ENCODE assay signal across 1 cellular context in genomic region chr7:14125998-14126397, GRCh38.
TF ChIP-seq lines count a peak whose summit lies in the region.

No MANE protein-coding gene starts in this region.

TF ChIP-seq in H1, 55 proteins besides CTCF, POLR2A, EP300 and RAD21:
- TF ChIP-seq, protein P1, sequence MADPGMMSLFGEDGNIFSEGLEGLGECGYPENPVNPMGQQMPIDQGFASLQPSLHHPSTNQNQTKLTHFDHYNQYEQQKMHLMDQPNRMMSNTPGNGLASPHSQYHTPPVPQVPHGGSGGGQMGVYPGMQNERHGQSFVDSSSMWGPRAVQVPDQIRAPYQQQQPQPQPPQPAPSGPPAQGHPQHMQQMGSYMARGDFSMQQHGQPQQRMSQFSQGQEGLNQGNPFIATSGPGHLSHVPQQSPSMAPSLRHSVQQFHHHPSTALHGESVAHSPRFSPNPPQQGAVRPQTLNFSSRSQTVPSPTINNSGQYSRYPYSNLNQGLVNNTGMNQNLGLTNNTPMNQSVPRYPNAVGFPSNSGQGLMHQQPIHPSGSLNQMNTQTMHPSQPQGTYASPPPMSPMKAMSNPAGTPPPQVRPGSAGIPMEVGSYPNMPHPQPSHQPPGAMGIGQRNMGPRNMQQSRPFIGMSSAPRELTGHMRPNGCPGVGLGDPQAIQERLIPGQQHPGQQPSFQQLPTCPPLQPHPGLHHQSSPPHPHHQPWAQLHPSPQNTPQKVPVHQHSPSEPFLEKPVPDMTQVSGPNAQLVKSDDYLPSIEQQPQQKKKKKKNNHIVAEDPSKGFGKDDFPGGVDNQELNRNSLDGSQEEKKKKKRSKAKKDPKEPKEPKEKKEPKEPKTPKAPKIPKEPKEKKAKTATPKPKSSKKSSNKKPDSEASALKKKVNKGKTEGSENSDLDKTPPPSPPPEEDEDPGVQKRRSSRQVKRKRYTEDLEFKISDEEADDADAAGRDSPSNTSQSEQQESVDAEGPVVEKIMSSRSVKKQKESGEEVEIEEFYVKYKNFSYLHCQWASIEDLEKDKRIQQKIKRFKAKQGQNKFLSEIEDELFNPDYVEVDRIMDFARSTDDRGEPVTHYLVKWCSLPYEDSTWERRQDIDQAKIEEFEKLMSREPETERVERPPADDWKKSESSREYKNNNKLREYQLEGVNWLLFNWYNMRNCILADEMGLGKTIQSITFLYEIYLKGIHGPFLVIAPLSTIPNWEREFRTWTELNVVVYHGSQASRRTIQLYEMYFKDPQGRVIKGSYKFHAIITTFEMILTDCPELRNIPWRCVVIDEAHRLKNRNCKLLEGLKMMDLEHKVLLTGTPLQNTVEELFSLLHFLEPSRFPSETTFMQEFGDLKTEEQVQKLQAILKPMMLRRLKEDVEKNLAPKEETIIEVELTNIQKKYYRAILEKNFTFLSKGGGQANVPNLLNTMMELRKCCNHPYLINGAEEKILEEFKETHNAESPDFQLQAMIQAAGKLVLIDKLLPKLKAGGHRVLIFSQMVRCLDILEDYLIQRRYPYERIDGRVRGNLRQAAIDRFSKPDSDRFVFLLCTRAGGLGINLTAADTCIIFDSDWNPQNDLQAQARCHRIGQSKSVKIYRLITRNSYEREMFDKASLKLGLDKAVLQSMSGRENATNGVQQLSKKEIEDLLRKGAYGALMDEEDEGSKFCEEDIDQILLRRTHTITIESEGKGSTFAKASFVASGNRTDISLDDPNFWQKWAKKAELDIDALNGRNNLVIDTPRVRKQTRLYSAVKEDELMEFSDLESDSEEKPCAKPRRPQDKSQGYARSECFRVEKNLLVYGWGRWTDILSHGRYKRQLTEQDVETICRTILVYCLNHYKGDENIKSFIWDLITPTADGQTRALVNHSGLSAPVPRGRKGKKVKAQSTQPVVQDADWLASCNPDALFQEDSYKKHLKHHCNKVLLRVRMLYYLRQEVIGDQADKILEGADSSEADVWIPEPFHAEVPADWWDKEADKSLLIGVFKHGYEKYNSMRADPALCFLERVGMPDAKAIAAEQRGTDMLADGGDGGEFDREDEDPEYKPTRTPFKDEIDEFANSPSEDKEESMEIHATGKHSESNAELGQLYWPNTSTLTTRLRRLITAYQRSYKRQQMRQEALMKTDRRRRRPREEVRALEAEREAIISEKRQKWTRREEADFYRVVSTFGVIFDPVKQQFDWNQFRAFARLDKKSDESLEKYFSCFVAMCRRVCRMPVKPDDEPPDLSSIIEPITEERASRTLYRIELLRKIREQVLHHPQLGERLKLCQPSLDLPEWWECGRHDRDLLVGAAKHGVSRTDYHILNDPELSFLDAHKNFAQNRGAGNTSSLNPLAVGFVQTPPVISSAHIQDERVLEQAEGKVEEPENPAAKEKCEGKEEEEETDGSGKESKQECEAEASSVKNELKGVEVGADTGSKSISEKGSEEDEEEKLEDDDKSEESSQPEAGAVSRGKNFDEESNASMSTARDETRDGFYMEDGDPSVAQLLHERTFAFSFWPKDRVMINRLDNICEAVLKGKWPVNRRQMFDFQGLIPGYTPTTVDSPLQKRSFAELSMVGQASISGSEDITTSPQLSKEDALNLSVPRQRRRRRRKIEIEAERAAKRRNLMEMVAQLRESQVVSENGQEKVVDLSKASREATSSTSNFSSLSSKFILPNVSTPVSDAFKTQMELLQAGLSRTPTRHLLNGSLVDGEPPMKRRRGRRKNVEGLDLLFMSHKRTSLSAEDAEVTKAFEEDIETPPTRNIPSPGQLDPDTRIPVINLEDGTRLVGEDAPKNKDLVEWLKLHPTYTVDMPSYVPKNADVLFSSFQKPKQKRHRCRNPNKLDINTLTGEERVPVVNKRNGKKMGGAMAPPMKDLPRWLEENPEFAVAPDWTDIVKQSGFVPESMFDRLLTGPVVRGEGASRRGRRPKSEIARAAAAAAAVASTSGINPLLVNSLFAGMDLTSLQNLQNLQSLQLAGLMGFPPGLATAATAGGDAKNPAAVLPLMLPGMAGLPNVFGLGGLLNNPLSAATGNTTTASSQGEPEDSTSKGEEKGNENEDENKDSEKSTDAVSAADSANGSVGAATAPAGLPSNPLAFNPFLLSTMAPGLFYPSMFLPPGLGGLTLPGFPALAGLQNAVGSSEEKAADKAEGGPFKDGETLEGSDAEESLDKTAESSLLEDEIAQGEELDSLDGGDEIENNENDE (IDR thresholded peaks at IDR 0.05; ENCODE audit: insufficient replicate concordance, low read length) = no peak
- TF ChIP-seq CHD2 (IDR thresholded peaks at IDR 0.05; ENCODE audit: low read length) (no peak), ZNF274 (IDR thresholded peaks at IDR 0.05; ENCODE audit: borderline replicate concordance, extremely low read depth, low read length) (no peak), GABPA (IDR thresholded peaks at IDR 0.05; ENCODE audit: borderline replicate concordance, insufficient read depth, low read length) (no peak), ATF2 (IDR thresholded peaks at IDR 0.05; ENCODE audit: low read length) (no peak), BRCA1 (IDR thresholded peaks at IDR 0.05; ENCODE audit: low read depth, low read length) (no peak), TAF1 (IDR thresholded peaks at IDR 0.05; ENCODE audit: low read depth, low read length) (no peak), CEBPB (IDR thresholded peaks at IDR 0.05; ENCODE audit: low read depth, low read length) (no peak), CTBP2 (IDR thresholded peaks at IDR 0.05; ENCODE audit: borderline replicate concordance, insufficient read depth, insufficient read length, low read length) (no peak), E2F6 (IDR thresholded peaks at IDR 0.05) (no peak), SP4 (IDR thresholded peaks at IDR 0.05; ENCODE audit: low read length) (no peak), POLR2AphosphoS5 (IDR thresholded peaks at IDR 0.05; ENCODE audit: low read depth, low read length) (no peak), KDM4A (IDR thresholded peaks at IDR 0.05; ENCODE audit: low read depth, low read length, severe bottlenecking) (no peak), TBP (IDR thresholded peaks at IDR 0.05; ENCODE audit: low read depth, low read length) (no peak), NRF1 (IDR thresholded peaks at IDR 0.05; ENCODE audit: low read depth, low read length) (no peak), RFX5 (IDR thresholded peaks at IDR 0.05; ENCODE audit: borderline replicate concordance, low read depth, low read length) (no peak), FOSL1 (IDR thresholded peaks at IDR 0.05; ENCODE audit: insufficient read depth, low read depth, low read length) (no peak), YY1 (IDR thresholded peaks at IDR 0.05; ENCODE audit: low read depth, low read length) (no peak), RBBP5 (IDR thresholded peaks at IDR 0.05; ENCODE audit: borderline replicate concordance, low read depth, low read length) (no peak), NANOG (IDR thresholded peaks at IDR 0.05; ENCODE audit: insufficient read depth, low read depth, low read length, poor library complexity, severe bottlenecking) (no peak)
